In genomic region chr5:68290260-68290674, GRCh38 we compare ENCODE assay signal across 9 cellular contexts.
DNase-seq lines count a peak whose midpoint lies in the region; ATAC-seq and TF ChIP-seq lines count a peak whose summit lies in the region.
"Had no signal": no experiment of that assay in that cellular context is flagged by ENCODE, and none has a peak within 500 bp of the region (broad histone marks: within the 10 kb centered on the region; RNA-seq: fewer than 3 reads in every experiment).

No MANE protein-coding gene starts in this region.

- H3K4me3 Mint-ChIP-seq in activated CD4-positive, alpha-beta T cell treated with anti-CD3 and anti-CD28 coated beads, Interleukin-2, amount 10 ng/mL, durations not matched to agents 24 days and 14 days: no peak overlapping the region

- no peaks in the 10 kb centered on the region for H3K9me3 ChIP-seq in right atrium auricular region
- H3K9me3 ChIP-seq: SJCRH30 had no signal

- H3K27ac Mint-ChIP-seq in activated CD4-positive, alpha-beta T cell treated with anti-CD3 and anti-CD28 coated beads, Interleukin-2, amount 10 ng/mL, durations not matched to agents 24 days and 14 days: no peak overlapping the region

- H3K27me3 ChIP-seq in right atrium auricular region: no peaks in the 10 kb centered on the region
- H3K27me3 ChIP-seq: SJCRH30 had no signal

- DNase-seq in EH (ENCODE audit: low read depth): peak; percentile 79
- peak; percentile 73 for DNase-seq in amniotic epithelial cell (ENCODE audit: low read depth)
- no peak for DNase-seq in right atrium auricular region (ENCODE audit: low spot score)
- DNase-seq in retina: peak; percentile 51
- DNase-seq in epidermal melanocyte (ENCODE audit: insufficient read length, low spot score): no peak
- no peak for DNase-seq in activated CD4-positive, alpha-beta T cell treated with anti-CD3 and anti-CD28 coated beads, Interleukin-2, amount 10 ng/mL, durations not matched to agents 24 days and 14 days
- DNase-seq: SJCRH30 had no signal

- H3K27ac ChIP-seq in right atrium auricular region: peak overlapping the region; percentile 39 to 86
- H3K27ac ChIP-seq: SJCRH30 had no signal

- peaks cover 32% of the 10 kb centered on the region for H3K36me3 Mint-ChIP-seq in activated CD4-positive, alpha-beta T cell treated with anti-CD3 and anti-CD28 coated beads, Interleukin-2, amount 10 ng/mL, durations not matched to agents 24 days and 14 days (ENCODE audit: low read depth)

- H3K9me3 Mint-ChIP-seq in activated CD4-positive, alpha-beta T cell treated with anti-CD3 and anti-CD28 coated beads, Interleukin-2, amount 10 ng/mL, durations not matched to agents 24 days and 14 days: no peaks in the 10 kb centered on the region

- peaks cover 33% of the 10 kb centered on the region for H3K36me3 ChIP-seq in right atrium auricular region

- no peak for TF ChIP-seq CTCF in right atrium auricular region (IDR thresholded peaks at IDR 0.05)

- intact Hi-C loops in activated CD4-positive, alpha-beta T cell treated with anti-CD3 and anti-CD28 coated beads, Interleukin-2, amount 10 ng/mL, durations not matched to agents 24 days and 14 days (cut with micrococcal nuclease): no loop called here

- peak overlapping the region; percentile 15 to 60 for H3K4me3 ChIP-seq in right atrium auricular region
- H3K4me3 ChIP-seq: SJCRH30 had no signal

- no peak for ATAC-seq in HG02840 (IDR thresholded peaks at IDR 0.05; ENCODE audit: low FRiP score, unreplicated experiment)
- ATAC-seq in HG03108 (IDR thresholded peaks at IDR 0.05; ENCODE audit: unreplicated experiment): no peak

- H3K4me1 Mint-ChIP-seq in activated CD4-positive, alpha-beta T cell treated with anti-CD3 and anti-CD28 coated beads, Interleukin-2, amount 10 ng/mL, durations not matched to agents 24 days and 14 days: peaks cover 52% of the 10 kb centered on the region

- no peaks in the 10 kb centered on the region for H3K27me3 Mint-ChIP-seq in activated CD4-positive, alpha-beta T cell treated with anti-CD3 and anti-CD28 coated beads, Interleukin-2, amount 10 ng/mL, durations not matched to agents 24 days and 14 days

- peaks cover 0 to 74% of the 10 kb centered on the region in 2 donors for H3K4me1 ChIP-seq in right atrium auricular region

Comparison
In these comparisons a context has a peak if more than half of its experiments do, and no peak if none do; other contexts are left out.
1. DNase-seq: peak in EH (single experiment), amniotic epithelial cell (single experiment) and retina (single experiment); none in right atrium auricular region (single experiment), epidermal melanocyte (single experiment) and activated CD4-positive, alpha-beta T cell treated with anti-CD3 and anti-CD28 coated beads, Interleukin-2, amount 10 ng/mL, durations not matched to agents 24 days and 14 days (single experiment).